ENCODE assay signal across 1 cellular context in the genomic region with DNA sequence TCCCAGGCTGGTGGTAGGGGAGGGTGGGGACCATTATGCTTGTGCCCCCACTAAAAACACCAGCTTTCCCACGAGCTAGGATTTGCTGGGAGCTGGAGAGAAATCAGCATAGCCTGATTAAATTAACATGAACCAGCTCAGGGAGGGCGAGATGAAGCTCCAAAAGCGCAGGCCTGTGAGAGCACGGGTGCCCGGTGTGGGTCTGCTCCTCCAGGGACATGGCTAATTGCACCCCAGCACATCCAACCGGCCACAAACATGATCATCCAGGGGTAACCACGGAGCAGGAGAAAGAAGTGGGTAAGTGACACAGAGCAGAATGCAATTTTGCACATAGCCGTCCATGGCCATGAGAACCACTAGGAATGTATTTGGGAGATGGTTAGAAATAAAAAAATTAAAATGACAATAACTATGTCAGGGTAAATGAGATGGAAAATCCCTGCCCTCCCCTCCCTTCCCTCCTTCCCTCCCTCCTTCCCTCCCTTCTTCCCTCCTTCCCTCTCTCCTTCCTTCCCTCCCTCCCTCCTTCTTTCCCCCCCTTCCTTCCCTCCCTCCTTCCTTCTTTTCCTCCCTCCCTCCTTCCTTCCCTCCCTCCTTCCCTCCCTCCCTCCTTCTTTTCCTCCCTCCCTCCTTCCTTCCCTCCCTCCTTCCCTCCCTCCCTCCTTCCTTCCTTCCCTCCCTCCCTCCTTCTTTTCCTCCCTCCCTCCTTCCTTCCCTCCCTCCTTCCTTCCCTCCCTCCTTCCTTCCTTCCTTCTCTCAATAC.
TF ChIP-seq lines count a peak whose summit lies in the region.

No MANE protein-coding gene starts in this region.

TF ChIP-seq in HepG2, 621 proteins besides CTCF, POLR2A, EP300 and RAD21 (continued from another document):
- peak; percentile 81; the same call in 1 of the 2 replicates for TF ChIP-seq PCBP1 (IDR thresholded peaks at IDR 0.05; ENCODE audit: borderline replicate concordance, low read depth, low read length)
- no peak for TF ChIP-seq ZNF841 (CRISPR knock-in tag; IDR thresholded peaks at IDR 0.05; ENCODE audit: borderline replicate concordance)
- TF ChIP-seq SAFB2 (CRISPR knock-in tag; IDR thresholded peaks at IDR 0.05; ENCODE audit: borderline replicate concordance, low read depth) = no peak
- no peak for TF ChIP-seq ZMAT3 (CRISPR knock-in tag; conservative IDR thresholded peaks at IDR 0.05)
- TF ChIP-seq, protein P1, sequence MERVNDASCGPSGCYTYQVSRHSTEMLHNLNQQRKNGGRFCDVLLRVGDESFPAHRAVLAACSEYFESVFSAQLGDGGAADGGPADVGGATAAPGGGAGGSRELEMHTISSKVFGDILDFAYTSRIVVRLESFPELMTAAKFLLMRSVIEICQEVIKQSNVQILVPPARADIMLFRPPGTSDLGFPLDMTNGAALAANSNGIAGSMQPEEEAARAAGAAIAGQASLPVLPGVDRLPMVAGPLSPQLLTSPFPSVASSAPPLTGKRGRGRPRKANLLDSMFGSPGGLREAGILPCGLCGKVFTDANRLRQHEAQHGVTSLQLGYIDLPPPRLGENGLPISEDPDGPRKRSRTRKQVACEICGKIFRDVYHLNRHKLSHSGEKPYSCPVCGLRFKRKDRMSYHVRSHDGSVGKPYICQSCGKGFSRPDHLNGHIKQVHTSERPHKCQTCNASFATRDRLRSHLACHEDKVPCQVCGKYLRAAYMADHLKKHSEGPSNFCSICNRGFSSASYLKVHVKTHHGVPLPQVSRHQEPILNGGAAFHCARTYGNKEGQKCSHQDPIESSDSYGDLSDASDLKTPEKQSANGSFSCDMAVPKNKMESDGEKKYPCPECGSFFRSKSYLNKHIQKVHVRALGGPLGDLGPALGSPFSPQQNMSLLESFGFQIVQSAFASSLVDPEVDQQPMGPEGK (CRISPR knock-in tag; IDR thresholded peaks at IDR 0.05) = 0 out of 2 replicates have a peak, but pooled peaks have one; percentile 38
- TF ChIP-seq EZH2 (conservative IDR thresholded peaks at IDR 0.05; ENCODE audit: low read depth, low read length) = no peak
- TF ChIP-seq, protein P2, sequence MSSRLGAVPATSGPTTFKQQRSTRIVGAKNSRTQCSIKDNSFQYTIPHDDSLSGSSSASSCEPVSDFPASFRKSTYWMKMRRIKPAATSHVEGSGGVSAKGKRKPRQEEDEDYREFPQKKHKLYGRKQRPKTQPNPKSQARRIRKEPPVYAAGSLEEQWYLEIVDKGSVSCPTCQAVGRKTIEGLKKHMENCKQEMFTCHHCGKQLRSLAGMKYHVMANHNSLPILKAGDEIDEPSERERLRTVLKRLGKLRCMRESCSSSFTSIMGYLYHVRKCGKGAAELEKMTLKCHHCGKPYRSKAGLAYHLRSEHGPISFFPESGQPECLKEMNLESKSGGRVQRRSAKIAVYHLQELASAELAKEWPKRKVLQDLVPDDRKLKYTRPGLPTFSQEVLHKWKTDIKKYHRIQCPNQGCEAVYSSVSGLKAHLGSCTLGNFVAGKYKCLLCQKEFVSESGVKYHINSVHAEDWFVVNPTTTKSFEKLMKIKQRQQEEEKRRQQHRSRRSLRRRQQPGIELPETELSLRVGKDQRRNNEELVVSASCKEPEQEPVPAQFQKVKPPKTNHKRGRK (CRISPR knock-in tag; IDR thresholded peaks at IDR 0.05) = peak; percentile 54; the same call in 1 of the 2 replicates
- TF ChIP-seq PHF8 (CRISPR knock-in tag; IDR thresholded peaks at IDR 0.05) = no peak
- TF ChIP-seq, protein P3, sequence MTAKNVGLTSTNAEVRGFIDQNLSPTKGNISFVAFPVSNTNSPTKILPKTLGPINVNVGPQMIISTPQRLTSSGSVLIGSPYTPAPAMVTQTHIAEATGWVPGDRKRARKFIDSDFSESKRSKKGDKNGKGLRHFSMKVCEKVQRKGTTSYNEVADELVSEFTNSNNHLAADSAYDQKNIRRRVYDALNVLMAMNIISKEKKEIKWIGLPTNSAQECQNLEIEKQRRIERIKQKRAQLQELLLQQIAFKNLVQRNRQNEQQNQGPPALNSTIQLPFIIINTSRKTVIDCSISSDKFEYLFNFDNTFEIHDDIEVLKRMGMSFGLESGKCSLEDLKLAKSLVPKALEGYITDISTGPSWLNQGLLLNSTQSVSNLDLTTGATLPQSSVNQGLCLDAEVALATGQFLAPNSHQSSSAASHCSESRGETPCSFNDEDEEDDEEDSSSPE (CRISPR knock-in tag; IDR thresholded peaks at IDR 0.05) = no peak
- peak; percentile 63 for TF ChIP-seq PCBP2 (optimal IDR thresholded peaks at IDR 0.05; ENCODE audit: low read depth, low read length, poor library complexity, severe bottlenecking)
- TF ChIP-seq MTF2 (CRISPR knock-in tag; IDR thresholded peaks at IDR 0.05; ENCODE audit: borderline replicate concordance) = no peak
- TF ChIP-seq SIX4 (CRISPR knock-in tag; IDR thresholded peaks at IDR 0.05) = no peak
- peak; percentile 87 for TF ChIP-seq HNRNPK (IDR thresholded peaks at IDR 0.05; ENCODE audit: low read depth, low read length, poor library complexity, severe bottlenecking)
- no peak for TF ChIP-seq MBNL3 (CRISPR knock-in tag; conservative IDR thresholded peaks at IDR 0.05)
TF ChIP-seq in HepG2: peak in this region for 5.
